Comparison of ENCODE assay signal across 26 cellular contexts in genomic region chr13:21008026-21008425, GRCh38.
"Had no signal": no experiment of that assay in that cellular context is flagged by ENCODE, and none has a peak within 500 bp of the region (broad histone marks: within the 10 kb centered on the region; RNA-seq: fewer than 3 reads in every experiment).

No MANE protein-coding gene starts in this region.

- ATAC-seq: activated T-cell treated with anti-CD3 and anti-CD28 coated beads, Interleukin-2, amount 50 U/mL, for 72 hours; K562 had no signal

- DNase-seq: activated B cell treated with CpG ODN at 0.5 μM for 24 hours; activated CD4-positive, alpha-beta memory T cell treated with anti-CD3 and anti-CD28 coated beads for 36 hours; activated CD4-positive, alpha-beta T cell treated with anti-CD3 and anti-CD28 coated beads for 1 hour; activated CD4-positive, alpha-beta T cell treated with anti-CD3 and anti-CD28 coated beads, Interleukin-2, amount 10 ng/mL, durations not matched to agents 7 days and 5 days; activated gamma-delta T cell treated with Interleukin-2 at 50 U/mL for 16 hours; activated naive CD4-positive, alpha-beta T cell treated with anti-CD3 and anti-CD28 coated beads, Interleukin-2, amount 10 ng/mL, durations not matched to agents 7 days and 5 days; activated naive CD8-positive, alpha-beta T cell treated with anti-CD3 and anti-CD28 coated beads, Interleukin-2, amount 10 ng/mL, durations not matched to agents 7 days and 5 days; activated T-cell treated with anti-CD3 and anti-CD28 coated beads, Interleukin-2, amount 50 U/mL, for 72 hours; aorta; central memory CD4-positive, alpha-beta T cell; Kasumi-1; NCI-H1105 treated with DMSO at 0.1 percent for 48 hours; NCI-H1436 treated with DMSO at 0.1 percent for 48 hours; NCI-H187; NCI-H2081; NCI-H510A treated with DMSO at 0.1 percent for 48 hours; NCI-H69; NK-92 treated with Interleukin-12 subunit alpha and Interleukin-12 subunit beta, amount 100 ng/mL, for 24 hours; SHP77 treated with DMSO at 0.1 percent for 48 hours had no signal

- H3K4me1 ChIP-seq: breast epithelium had no signal

- H3K27ac ChIP-seq: adrenal gland, breast epithelium, Peyer's patch, RWPE1 had no signal

- H3K36me3 Mint-ChIP-seq: activated CD4-positive, alpha-beta memory T cell treated with anti-CD3 and anti-CD28 coated beads for 36 hours had no signal

- H3K27me3 ChIP-seq: adrenal gland, breast epithelium, Peyer's patch had no signal

- H3K27me3 Mint-ChIP-seq: activated B cell treated with CpG ODN at 0.5 μM for 24 hours; activated CD4-positive, alpha-beta memory T cell treated with anti-CD3 and anti-CD28 coated beads for 36 hours; activated CD4-positive, alpha-beta T cell treated with anti-CD3 and anti-CD28 coated beads, Interleukin-2, amount 10 ng/mL, durations not matched to agents 7 days and 5 days; activated naive CD4-positive, alpha-beta T cell treated with anti-CD3 and anti-CD28 coated beads, Interleukin-2, amount 10 ng/mL, durations not matched to agents 7 days and 5 days had no signal

- H3K9me3 Mint-ChIP-seq: activated B cell treated with CpG ODN at 0.5 μM for 24 hours; activated CD4-positive, alpha-beta memory T cell treated with anti-CD3 and anti-CD28 coated beads for 36 hours; activated naive CD4-positive, alpha-beta T cell treated with anti-CD3 and anti-CD28 coated beads, Interleukin-2, amount 10 ng/mL, durations not matched to agents 7 days and 5 days; activated T-helper 2 cell treated with anti-CD3 and anti-CD28 coated beads, Interferon-gamma antibody, Interleukin-2, Interleukin-4, amounts not matched to agents 10 μg/mL and 5 μg/mL and 100 μg/mL, durations not matched to agents 14 hours and 24 hours and 36 hours had no signal

- H3K36me3 ChIP-seq: adrenal gland, breast epithelium, Peyer's patch had no signal

- H3K4me3 ChIP-seq: adrenal gland, breast epithelium, K562, Peyer's patch had no signal

- H3K27ac Mint-ChIP-seq: activated B cell treated with CpG ODN at 0.5 μM for 24 hours; activated CD4-positive, alpha-beta memory T cell treated with anti-CD3 and anti-CD28 coated beads for 36 hours; activated CD4-positive, alpha-beta T cell treated with anti-CD3 and anti-CD28 coated beads, Interleukin-2, amount 10 ng/mL, durations not matched to agents 7 days and 5 days; activated naive CD4-positive, alpha-beta T cell treated with anti-CD3 and anti-CD28 coated beads, Interleukin-2, amount 10 ng/mL, durations not matched to agents 7 days and 5 days; activated naive CD8-positive, alpha-beta T cell treated with anti-CD3 and anti-CD28 coated beads, Interleukin-2, amount 10 ng/mL, durations not matched to agents 7 days and 5 days; activated T-cell treated with anti-CD3 and anti-CD28 coated beads, Interleukin-2, amount 50 U/mL, for 72 hours; activated T-helper 2 cell treated with anti-CD3 and anti-CD28 coated beads, Interferon-gamma antibody, Interleukin-2, Interleukin-4, amounts not matched to agents 10 μg/mL and 5 μg/mL and 100 μg/mL, durations not matched to agents 14 hours and 24 hours and 36 hours; T-helper 1 cell treated with Interleukin-12 subunit alpha and Interleukin-12 subunit beta and Interleukin-4 antibody, amounts not matched to agents 30 μg/mL and 1 μg/mL, for 36 hours had no signal

- H3K4me3 Mint-ChIP-seq: activated B cell treated with CpG ODN at 0.5 μM for 24 hours; activated CD4-positive, alpha-beta memory T cell treated with anti-CD3 and anti-CD28 coated beads for 36 hours; activated CD4-positive, alpha-beta T cell treated with anti-CD3 and anti-CD28 coated beads, Interleukin-2, amount 10 ng/mL, durations not matched to agents 7 days and 5 days; activated naive CD4-positive, alpha-beta T cell treated with anti-CD3 and anti-CD28 coated beads, Interleukin-2, amount 10 ng/mL, durations not matched to agents 7 days and 5 days; activated naive CD8-positive, alpha-beta T cell treated with anti-CD3 and anti-CD28 coated beads, Interleukin-2, amount 10 ng/mL, durations not matched to agents 7 days and 5 days; activated T-cell treated with anti-CD3 and anti-CD28 coated beads, Interleukin-2, amount 50 U/mL, for 72 hours; T-helper 1 cell treated with Interleukin-12 subunit alpha and Interleukin-12 subunit beta and Interleukin-4 antibody, amounts not matched to agents 30 μg/mL and 1 μg/mL, for 36 hours had no signal

- H3K9me3 ChIP-seq: adrenal gland, breast epithelium, Peyer's patch had no signal
